ENCODE assay signal across 12 cellular contexts in the genomic region with DNA sequence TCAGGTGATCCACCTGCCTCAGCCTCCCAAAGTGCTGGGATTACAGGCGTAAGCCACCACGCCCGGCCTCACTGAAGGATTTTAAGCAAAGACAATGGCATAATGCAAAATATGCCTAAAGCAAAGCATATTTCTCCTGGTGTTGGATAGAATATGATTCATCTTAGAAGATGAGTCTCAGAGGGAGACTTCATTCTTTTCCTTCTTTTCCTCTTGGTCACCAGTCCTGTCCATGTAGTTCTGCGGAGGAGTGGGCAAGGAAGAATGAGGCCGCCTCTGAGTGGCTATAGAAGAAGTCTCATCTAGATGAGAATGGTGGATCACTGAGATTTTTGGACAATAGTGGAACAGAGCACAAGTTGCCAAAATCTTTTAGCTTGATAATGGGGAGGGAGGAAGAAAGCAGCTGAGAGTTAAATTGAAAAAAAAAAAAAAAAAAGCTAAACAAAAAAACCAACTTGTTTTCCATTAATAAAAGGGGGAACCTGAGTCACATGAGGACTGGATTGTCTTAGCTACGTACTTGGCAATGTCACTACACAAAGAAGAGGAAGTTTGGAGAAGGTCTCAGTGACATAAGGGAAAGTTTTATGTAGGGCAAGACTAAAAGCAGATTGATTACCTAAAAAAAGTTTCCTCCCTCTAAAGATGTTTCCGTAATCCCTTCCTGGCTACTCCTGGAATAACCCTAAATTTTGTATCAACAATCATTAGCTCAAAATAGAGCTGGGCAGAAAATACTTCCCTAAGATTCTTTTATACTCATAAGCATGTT. TPM values are rescaled to one million over a fixed set of nuclear protein-coding genes. Genes with fewer than 3 reads are reported as not detected.
DNase-seq lines count a peak whose midpoint lies in the region; ATAC-seq and TF ChIP-seq lines count a peak whose summit lies in the region.
"Had no signal": no experiment of that assay in that cellular context is flagged by ENCODE, and none has a peak within 500 bp of the region (broad histone marks: within the 10 kb centered on the region; RNA-seq: fewer than 3 reads in every experiment).

No MANE protein-coding gene starts in this region.

- peak; percentile 57 for DNase-seq in ELR (ENCODE audit: low read depth)
- peak; percentile 50 for DNase-seq in NB4 (ENCODE audit: low read depth)
- DNase-seq in central memory CD8-positive, alpha-beta T cell (ENCODE audit: low spot score in 2 of 2), result no peak
- peak; percentile 90 for DNase-seq in pons (ENCODE audit: low spot score)
- no peak for DNase-seq in neural progenitor cell (ENCODE audit: low spot score)
- DNase-seq in activated CD8-positive, alpha-beta memory T cell treated with anti-CD3 and anti-CD28 coated beads for 24 hours, result no peak
- DNase-seq: Caco-2, head of caudate nucleus, Karpas-422, midbrain had no signal

- TF ChIP-seq CTCF in NB4 (IDR thresholded peaks at IDR 0.05; ENCODE audit: low read depth, low read length) (no peak), neural progenitor cell (IDR thresholded peaks at IDR 0.05) (no peak)

- peak overlapping the region; percentile 17 for H3K27ac Mint-ChIP-seq in central memory CD8-positive, alpha-beta T cell (ENCODE audit: low read depth)
- H3K27ac Mint-ChIP-seq in neural progenitor cell, result no peak overlapping the region

- ATAC-seq in central memory CD8-positive, alpha-beta T cell (replicated peaks; ENCODE audit: extremely low read depth, poor library complexity, severe bottlenecking), result no peak
- ATAC-seq in GM21526 (IDR thresholded peaks at IDR 0.05; ENCODE audit: low FRiP score, unreplicated experiment), result no peak
- ATAC-seq: activated naive CD4-positive, alpha-beta T cell treated with anti-CD3 and anti-CD28 coated beads, Interleukin-2, amount 50 U/mL, for 72 hours had no signal

- peaks cover 12% of the 10 kb centered on the region for H3K27me3 ChIP-seq in neural progenitor cell

- H4K20me1 ChIP-seq in neural progenitor cell (ENCODE audit: low read depth), result no peaks in the 10 kb centered on the region

- no peak for TF ChIP-seq POLR2A in NB4 (IDR thresholded peaks at IDR 0.05; ENCODE audit: extremely low read depth, insufficient read length)

- H3F3A ChIP-seq in neural progenitor cell (ENCODE audit: low read depth), result peaks cover 2% of the 10 kb centered on the region

- no peaks in the 10 kb centered on the region for H3K36me3 ChIP-seq in neural progenitor cell

- H3K36me3 Mint-ChIP-seq in central memory CD8-positive, alpha-beta T cell (ENCODE audit: insufficient read depth), result peaks cover 20% of the 10 kb centered on the region
- H3K36me3 Mint-ChIP-seq in neural progenitor cell, result peaks cover 2% of the 10 kb centered on the region

- H3K9ac ChIP-seq in neural progenitor cell, result no peak overlapping the region

- H3K4me2 ChIP-seq in neural progenitor cell, result no peak overlapping the region

- no peaks in the 10 kb centered on the region for H3K9me3 Mint-ChIP-seq in central memory CD8-positive, alpha-beta T cell
- no peaks in the 10 kb centered on the region for H3K9me3 Mint-ChIP-seq in neural progenitor cell
- H3K9me3 Mint-ChIP-seq: activated naive CD4-positive, alpha-beta T cell treated with anti-CD3 and anti-CD28 coated beads, Interleukin-2, amount 50 U/mL, for 72 hours had no signal

- no peaks in the 10 kb centered on the region for H3K27me3 Mint-ChIP-seq in central memory CD8-positive, alpha-beta T cell
- H3K27me3 Mint-ChIP-seq in neural progenitor cell (ENCODE audit: insufficient read depth, low read depth), result peaks cover under 1% of the 10 kb centered on the region

- no peak overlapping the region for H3K4me3 ChIP-seq in NB4 (ENCODE audit: low read depth, low read length)
- H3K4me3 ChIP-seq in neural progenitor cell, result no peak overlapping the region

- peaks cover 62% of the 10 kb centered on the region for H3K4me1 Mint-ChIP-seq in central memory CD8-positive, alpha-beta T cell
- peaks cover 5% of the 10 kb centered on the region for H3K4me1 Mint-ChIP-seq in neural progenitor cell

- H3K4me1 ChIP-seq in neural progenitor cell, result no peaks in the 10 kb centered on the region
- H3K4me1 ChIP-seq: Caco-2 had no signal

- H3K4me3 Mint-ChIP-seq in central memory CD8-positive, alpha-beta T cell, result no peak overlapping the region
- H3K4me3 Mint-ChIP-seq in neural progenitor cell, result no peak overlapping the region

- H3K9me3 ChIP-seq in neural progenitor cell (ENCODE audit: low read depth), result no peaks in the 10 kb centered on the region
- H3K9me3 ChIP-seq: Caco-2 had no signal

- H3K27ac ChIP-seq in neural progenitor cell, result no peak overlapping the region

- no peaks in the 10 kb centered on the region for H3K79me2 ChIP-seq in neural progenitor cell (ENCODE audit: low read depth)

- H2AFZ ChIP-seq in neural progenitor cell (replicated peaks), result no peak overlapping the region

RNA-seq across cellular contexts. Expression of a gene that starts 5.9 kb away (rescaled TPM):
- total RNA-seq in neural progenitor cell (ENCODE audit: low replicate concordance), result 0.80 and 1.5 TPM in 2 replicates

Comparison
In these comparisons a context has a peak if more than half of its experiments do, and no peak if none do; other contexts are left out.
1. DNase-seq: peak in ELR (single experiment), NB4 (single experiment) and pons (single experiment); none in central memory CD8-positive, alpha-beta T cell (0 of 2), neural progenitor cell (single experiment) and activated CD8-positive, alpha-beta memory T cell treated with anti-CD3 and anti-CD28 coated beads for 24 hours (single experiment).